Comparison of ENCODE assay signal across 2 cellular contexts in the genomic region with DNA sequence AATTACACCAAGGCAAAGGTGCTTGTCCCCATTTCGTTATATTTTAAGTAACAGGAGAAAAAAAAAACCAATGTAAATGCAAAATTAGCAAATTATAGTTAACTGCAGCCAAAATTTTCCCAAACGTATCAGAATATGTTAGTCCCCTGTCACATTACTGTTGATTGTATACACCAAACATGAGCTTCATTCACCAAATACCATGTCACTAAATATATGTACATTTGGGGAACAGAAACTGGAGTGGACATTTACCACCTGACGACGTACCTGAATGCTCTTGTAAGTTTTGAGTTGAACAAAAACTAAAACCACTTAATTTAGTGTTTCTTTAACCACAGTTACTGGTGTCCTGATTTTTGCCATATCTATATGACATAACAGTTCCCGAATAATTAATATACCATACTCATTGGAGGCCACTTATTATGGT.
TF ChIP-seq lines count a peak whose summit lies in the region.

No MANE protein-coding gene starts in this region.

TF ChIP-seq in IMR-90, 13 proteins besides CTCF, POLR2A, EP300 and RAD21:
- TF ChIP-seq RFX5 (IDR thresholded peaks at IDR 0.05; ENCODE audit: low read depth, low read length) (no peak), MAZ (IDR thresholded peaks at IDR 0.05; ENCODE audit: borderline replicate concordance, low read depth, low read length) (no peak), NFE2L2 (IDR thresholded peaks at IDR 0.05; ENCODE audit: low read depth, low read length) (no peak), CEBPB (IDR thresholded peaks at IDR 0.05; ENCODE audit: low read depth, low read length) (no peak), CHD1 (IDR thresholded peaks at IDR 0.05; ENCODE audit: low read depth, low read length) (no peak), RCOR1 (IDR thresholded peaks at IDR 0.05; ENCODE audit: insufficient replicate concordance, low read length) (no peak), MAFK (IDR thresholded peaks at IDR 0.05; ENCODE audit: low read depth, low read length) (no peak), BHLHE40 (IDR thresholded peaks at IDR 0.05; ENCODE audit: low read depth, low read length) (no peak), SMC3 (IDR thresholded peaks at IDR 0.05; ENCODE audit: low read depth, low read length) (no peak), MXI1 (IDR thresholded peaks at IDR 0.05; ENCODE audit: borderline replicate concordance, low read depth, low read length) (no peak), FOS (IDR thresholded peaks at IDR 0.05; ENCODE audit: low read depth, low read length) (no peak)
- TF ChIP-seq, protein P1, sequence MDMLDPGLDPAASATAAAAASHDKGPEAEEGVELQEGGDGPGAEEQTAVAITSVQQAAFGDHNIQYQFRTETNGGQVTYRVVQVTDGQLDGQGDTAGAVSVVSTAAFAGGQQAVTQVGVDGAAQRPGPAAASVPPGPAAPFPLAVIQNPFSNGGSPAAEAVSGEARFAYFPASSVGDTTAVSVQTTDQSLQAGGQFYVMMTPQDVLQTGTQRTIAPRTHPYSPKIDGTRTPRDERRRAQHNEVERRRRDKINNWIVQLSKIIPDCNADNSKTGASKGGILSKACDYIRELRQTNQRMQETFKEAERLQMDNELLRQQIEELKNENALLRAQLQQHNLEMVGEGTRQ (IDR thresholded peaks at IDR 0.05; ENCODE audit: low read depth, low read length) = no peak
- TF ChIP-seq, protein P2, sequence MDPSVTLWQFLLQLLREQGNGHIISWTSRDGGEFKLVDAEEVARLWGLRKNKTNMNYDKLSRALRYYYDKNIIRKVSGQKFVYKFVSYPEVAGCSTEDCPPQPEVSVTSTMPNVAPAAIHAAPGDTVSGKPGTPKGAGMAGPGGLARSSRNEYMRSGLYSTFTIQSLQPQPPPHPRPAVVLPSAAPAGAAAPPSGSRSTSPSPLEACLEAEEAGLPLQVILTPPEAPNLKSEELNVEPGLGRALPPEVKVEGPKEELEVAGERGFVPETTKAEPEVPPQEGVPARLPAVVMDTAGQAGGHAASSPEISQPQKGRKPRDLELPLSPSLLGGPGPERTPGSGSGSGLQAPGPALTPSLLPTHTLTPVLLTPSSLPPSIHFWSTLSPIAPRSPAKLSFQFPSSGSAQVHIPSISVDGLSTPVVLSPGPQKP (IDR thresholded peaks at IDR 0.05; ENCODE audit: borderline replicate concordance, low read depth, low read length) = no peak
TF ChIP-seq in IMR-90: peak in this region for 0.

TF ChIP-seq in neural cell, 6 proteins besides CTCF, POLR2A, EP300 and RAD21:
- peak; percentile 2 for TF ChIP-seq SMC3 (conservative IDR thresholded peaks at IDR 0.05; ENCODE audit: poor library complexity)
- TF ChIP-seq TAF1 (IDR thresholded peaks at IDR 0.05; ENCODE audit: low read depth) = no peak
